ENCODE assay signal across 1 cellular context in the genomic region with DNA sequence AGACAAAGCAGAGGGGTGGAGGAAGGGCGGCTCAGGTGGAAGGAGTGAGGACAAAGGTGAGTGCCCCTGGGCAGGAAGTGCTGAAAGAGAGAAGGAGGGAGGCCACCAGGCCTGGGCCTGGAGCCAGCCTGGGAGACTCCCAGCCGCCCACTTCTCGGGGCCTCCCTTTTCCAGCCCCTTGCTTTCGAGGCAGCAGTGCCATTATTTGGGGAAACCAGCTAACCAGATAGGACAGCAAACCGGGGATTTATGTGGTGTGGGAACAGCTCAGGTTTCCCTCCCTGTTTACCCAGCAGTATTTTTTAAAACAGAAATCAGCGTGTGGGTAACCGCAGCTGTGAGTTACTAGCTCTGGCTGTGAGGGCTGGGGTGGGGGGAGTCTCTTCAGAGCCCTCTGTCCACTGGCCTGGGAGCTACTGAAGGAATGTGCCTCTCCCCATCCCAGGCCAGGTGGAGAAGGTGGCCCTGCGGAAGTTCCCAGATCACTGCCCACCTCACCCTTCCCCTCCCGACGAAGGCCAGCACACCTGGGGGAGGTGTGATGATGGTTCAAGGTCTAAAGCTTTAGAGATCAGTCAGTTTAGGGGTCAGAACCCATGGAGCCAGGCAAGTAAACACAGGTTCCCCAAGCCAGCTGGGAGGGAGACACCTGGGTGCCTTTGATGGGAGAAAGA.
TF ChIP-seq lines count a peak whose summit lies in the region.

No MANE protein-coding gene starts in this region.

TF ChIP-seq in GM23338, 12 proteins besides CTCF, POLR2A, EP300 and RAD21 (continued from another document):
- TF ChIP-seq, protein P1, sequence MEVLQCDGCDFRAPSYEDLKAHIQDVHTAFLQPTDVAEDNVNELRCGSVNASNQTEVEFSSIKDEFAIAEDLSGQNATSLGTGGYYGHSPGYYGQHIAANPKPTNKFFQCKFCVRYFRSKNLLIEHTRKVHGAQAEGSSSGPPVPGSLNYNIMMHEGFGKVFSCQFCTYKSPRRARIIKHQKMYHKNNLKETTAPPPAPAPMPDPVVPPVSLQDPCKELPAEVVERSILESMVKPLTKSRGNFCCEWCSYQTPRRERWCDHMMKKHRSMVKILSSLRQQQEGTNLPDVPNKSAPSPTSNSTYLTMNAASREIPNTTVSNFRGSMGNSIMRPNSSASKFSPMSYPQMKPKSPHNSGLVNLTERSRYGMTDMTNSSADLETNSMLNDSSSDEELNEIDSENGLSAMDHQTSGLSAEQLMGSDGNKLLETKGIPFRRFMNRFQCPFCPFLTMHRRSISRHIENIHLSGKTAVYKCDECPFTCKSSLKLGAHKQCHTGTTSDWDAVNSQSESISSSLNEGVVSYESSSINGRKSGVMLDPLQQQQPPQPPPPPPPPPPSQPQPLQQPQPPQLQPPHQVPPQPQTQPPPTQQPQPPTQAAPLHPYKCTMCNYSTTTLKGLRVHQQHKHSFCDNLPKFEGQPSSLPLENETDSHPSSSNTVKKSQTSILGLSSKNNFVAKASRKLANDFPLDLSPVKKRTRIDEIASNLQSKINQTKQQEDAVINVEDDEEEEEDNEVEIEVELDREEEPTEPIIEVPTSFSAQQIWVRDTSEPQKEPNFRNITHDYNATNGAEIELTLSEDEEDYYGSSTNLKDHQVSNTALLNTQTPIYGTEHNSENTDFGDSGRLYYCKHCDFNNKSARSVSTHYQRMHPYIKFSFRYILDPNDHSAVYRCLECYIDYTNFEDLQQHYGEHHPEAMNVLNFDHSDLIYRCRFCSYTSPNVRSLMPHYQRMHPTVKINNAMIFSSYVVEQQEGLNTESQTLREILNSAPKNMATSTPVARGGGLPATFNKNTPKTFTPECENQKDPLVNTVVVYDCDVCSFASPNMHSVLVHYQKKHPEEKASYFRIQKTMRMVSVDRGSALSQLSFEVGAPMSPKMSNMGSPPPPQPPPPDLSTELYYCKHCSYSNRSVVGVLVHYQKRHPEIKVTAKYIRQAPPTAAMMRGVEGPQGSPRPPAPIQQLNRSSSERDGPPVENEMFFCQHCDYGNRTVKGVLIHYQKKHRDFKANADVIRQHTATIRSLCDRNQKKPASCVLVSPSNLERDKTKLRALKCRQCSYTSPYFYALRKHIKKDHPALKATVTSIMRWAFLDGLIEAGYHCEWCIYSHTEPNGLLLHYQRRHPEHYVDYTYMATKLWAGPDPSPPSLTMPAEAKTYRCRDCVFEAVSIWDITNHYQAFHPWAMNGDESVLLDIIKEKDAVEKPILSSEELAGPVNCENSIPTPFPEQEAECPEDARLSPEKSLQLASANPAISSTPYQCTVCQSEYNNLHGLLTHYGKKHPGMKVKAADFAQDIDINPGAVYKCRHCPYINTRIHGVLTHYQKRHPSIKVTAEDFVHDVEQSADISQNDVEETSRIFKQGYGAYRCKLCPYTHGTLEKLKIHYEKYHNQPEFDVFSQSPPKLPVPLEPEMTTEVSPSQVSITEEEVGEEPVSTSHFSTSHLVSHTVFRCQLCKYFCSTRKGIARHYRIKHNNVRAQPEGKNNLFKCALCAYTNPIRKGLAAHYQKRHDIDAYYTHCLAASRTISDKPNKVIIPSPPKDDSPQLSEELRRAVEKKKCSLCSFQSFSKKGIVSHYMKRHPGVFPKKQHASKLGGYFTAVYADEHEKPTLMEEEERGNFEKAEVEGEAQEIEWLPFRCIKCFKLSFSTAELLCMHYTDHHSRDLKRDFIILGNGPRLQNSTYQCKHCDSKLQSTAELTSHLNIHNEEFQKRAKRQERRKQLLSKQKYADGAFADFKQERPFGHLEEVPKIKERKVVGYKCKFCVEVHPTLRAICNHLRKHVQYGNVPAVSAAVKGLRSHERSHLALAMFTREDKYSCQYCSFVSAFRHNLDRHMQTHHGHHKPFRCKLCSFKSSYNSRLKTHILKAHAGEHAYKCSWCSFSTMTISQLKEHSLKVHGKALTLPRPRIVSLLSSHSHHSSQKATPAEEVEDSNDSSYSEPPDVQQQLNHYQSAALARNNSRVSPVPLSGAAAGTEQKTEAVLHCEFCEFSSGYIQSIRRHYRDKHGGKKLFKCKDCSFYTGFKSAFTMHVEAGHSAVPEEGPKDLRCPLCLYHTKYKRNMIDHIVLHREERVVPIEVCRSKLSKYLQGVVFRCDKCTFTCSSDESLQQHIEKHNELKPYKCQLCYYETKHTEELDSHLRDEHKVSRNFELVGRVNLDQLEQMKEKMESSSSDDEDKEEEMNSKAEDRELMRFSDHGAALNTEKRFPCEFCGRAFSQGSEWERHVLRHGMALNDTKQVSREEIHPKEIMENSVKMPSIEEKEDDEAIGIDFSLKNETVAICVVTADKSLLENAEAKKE (CRISPR knock-in tag; IDR thresholded peaks at IDR 0.05): no peak
- TF ChIP-seq, protein P2, sequence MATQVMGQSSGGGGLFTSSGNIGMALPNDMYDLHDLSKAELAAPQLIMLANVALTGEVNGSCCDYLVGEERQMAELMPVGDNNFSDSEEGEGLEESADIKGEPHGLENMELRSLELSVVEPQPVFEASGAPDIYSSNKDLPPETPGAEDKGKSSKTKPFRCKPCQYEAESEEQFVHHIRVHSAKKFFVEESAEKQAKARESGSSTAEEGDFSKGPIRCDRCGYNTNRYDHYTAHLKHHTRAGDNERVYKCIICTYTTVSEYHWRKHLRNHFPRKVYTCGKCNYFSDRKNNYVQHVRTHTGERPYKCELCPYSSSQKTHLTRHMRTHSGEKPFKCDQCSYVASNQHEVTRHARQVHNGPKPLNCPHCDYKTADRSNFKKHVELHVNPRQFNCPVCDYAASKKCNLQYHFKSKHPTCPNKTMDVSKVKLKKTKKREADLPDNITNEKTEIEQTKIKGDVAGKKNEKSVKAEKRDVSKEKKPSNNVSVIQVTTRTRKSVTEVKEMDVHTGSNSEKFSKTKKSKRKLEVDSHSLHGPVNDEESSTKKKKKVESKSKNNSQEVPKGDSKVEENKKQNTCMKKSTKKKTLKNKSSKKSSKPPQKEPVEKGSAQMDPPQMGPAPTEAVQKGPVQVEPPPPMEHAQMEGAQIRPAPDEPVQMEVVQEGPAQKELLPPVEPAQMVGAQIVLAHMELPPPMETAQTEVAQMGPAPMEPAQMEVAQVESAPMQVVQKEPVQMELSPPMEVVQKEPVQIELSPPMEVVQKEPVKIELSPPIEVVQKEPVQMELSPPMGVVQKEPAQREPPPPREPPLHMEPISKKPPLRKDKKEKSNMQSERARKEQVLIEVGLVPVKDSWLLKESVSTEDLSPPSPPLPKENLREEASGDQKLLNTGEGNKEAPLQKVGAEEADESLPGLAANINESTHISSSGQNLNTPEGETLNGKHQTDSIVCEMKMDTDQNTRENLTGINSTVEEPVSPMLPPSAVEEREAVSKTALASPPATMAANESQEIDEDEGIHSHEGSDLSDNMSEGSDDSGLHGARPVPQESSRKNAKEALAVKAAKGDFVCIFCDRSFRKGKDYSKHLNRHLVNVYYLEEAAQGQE (IDR thresholded peaks at IDR 0.05; ENCODE audit: unreplicated experiment): no peak
